ENCODE assay signal across 8 cellular contexts in the genomic region with DNA sequence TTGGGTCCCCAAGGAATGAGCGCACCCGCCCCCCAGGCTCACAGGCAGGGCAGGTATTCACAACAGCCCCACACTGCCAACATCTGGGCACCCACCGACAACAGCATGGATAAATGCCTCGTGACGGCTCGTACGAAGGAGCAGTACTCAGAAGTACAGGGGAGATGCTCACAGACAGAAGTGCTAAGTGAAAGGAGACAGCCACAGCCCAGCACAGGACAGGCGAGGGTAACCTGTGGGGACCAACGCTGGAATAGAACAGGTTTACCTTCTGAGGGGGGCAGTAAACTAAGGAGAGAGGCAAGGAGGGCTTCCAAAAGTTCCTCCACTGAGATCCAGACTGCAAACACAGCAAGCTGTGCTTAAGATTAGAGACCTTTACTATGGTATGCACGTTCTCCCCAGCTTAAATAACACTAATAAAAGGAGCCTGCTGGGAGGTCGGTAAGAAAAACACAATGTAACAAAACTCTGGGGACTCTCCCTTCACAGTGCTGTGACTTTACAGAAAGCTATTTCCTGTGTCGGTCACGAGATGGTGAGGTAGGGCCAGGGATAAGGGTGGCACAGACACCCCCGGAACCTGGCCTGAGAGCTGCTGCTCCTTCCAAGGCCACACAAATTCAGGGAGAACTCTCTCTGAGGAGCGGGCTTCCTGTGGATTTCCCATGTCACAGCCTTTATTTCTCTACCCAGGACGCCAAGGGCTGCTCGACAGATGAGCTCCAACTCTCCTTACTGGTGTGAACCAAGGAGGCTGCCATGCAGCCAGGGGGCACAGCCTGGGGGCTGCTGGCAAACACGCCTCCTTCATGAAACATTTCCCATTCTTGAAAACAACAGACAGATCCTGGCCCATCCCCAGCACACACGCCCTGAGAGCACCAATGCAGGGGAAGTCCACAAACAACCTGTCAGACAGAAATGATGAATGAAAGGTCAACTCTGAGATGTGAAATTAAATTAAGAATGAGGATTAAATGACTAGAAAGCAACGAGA. TPM values are rescaled to one million over a fixed set of nuclear protein-coding genes. Genes with fewer than 3 reads are reported as not detected.
A peak's percentile ranks its signal among the peaks of the same experiment; 100 is the strongest.
DNase-seq lines count a peak whose midpoint lies in the region; ATAC-seq, FAIRE-seq and TF ChIP-seq lines count a peak whose summit lies in the region.

No MANE protein-coding gene starts in this region.

- H3K9ac ChIP-seq in H1 (replicated peaks in 1 of 4; ENCODE audit: extremely low read depth in 1 of 4, low read depth in 3 of 4, low read length in 3 of 4), result no peak overlapping the region; a peak in 1 of 7 replicates

- H4K8ac ChIP-seq in H1 (ENCODE audit: extremely low read depth, insufficient read depth, low read length), result no peak overlapping the region; the same call in 1 of the 2 replicates

- H3K18ac ChIP-seq in H1 (ENCODE audit: extremely low read depth, low read length), result no peak overlapping the region

- TF ChIP-seq POLR2A in H1 (IDR thresholded peaks at IDR 0.05; ENCODE audit: control extremely low read depth in 1 of 2, low read depth in 2 of 2, low read length in 2 of 2), result no peak

- no peak overlapping the region for H2BK12ac ChIP-seq in H1 (ENCODE audit: low read depth, low read length)

- peaks cover 0 to 6% of the 10 kb centered on the region in 2 experiments; a peak in 2 of 4 replicates for H3K79me2 ChIP-seq in H1 (ENCODE audit: control insufficient read depth in 1 of 2, insufficient read depth in 2 of 2, low read length in 2 of 2)

- H4K5ac ChIP-seq in H1 (ENCODE audit: insufficient read length, low read depth, low read length), result no peak overlapping the region

- H2BK120ac ChIP-seq in H1 (replicated peaks; ENCODE audit: low read depth, low read length), result no peak overlapping the region

- H3K14ac ChIP-seq in H1 (ENCODE audit: insufficient read length), result no peak overlapping the region

- H3K56ac ChIP-seq in H1 (replicated peaks; ENCODE audit: insufficient read length, low read depth, low read length), result no peak overlapping the region

- intact Hi-C loops in pancreas (cut with DNase I), result no loop called here

- peak; percentile 44 for ATAC-seq in GM19438 (IDR thresholded peaks at IDR 0.05; ENCODE audit: low read depth, unreplicated experiment)
- ATAC-seq in HG03442 (IDR thresholded peaks at IDR 0.05; ENCODE audit: unreplicated experiment), result peak; percentile 44
- ATAC-seq in pancreas, result no peak

- no peaks in the 10 kb centered on the region; a peak in 2 of 7 replicates for H3K27me3 ChIP-seq in H1 (replicated peaks in 1 of 4; ENCODE audit: control insufficient read depth in 3 of 4, extremely low read depth in 1 of 4, insufficient read depth in 3 of 4, low read length in 3 of 4)
- H3K27me3 ChIP-seq in pancreas, result no peaks in the 10 kb centered on the region

- 55% methylated on average over 20 of the region's 20 CpGs; no CpG with 5 or more reads in 1 of the 2 experiments for WGBS in H1 (ENCODE audit: extremely low coverage in 1 of 2, insufficient coverage in 1 of 2, insufficient read length in 1 of 2, insufficient replicate concordance in 2 of 2, low coverage in 1 of 2, low lambda C conversion rate in 2 of 2, missing lambda C conversion rate in 1 of 2), 2 experiments
- WGBS in pancreas, 2 donors, result 85 to 86% methylated on average over 20 of the region's 20 CpGs

- H2BK15ac ChIP-seq in H1 (ENCODE audit: low read length), result no peak overlapping the region

- H3K79me1 ChIP-seq in H1 (ENCODE audit: low read depth, low read length), result peaks cover 4% of the 10 kb centered on the region; the same call in 1 of the 2 replicates

- H3K4me2 ChIP-seq in H1 (ENCODE audit: insufficient read depth in 1 of 2, low read depth in 2 of 2, low read length in 2 of 2), result peak overlapping the region; percentile 44 to 56

- H3K4me3 ChIP-seq in H1 (ENCODE audit: extremely low read depth in 1 of 4, insufficient read depth in 2 of 4, low read depth in 3 of 4, low read length in 4 of 4) (no peak overlapping the region; a peak in 1 of 8 replicates), pancreas (no peak overlapping the region)

- POLR2A ChIA-PET in H1 (lab: Charles Lee; ENCODE audit: partially characterized antibody), result interaction anchor here (1.0 to 1.7 kb wide), 3 partner anchors 9 to 27 kb away, joined by 3 to 6 read pairs (median 5); partner anchors contain the start of gene SLC15A4

- H2BK20ac ChIP-seq in H1 (ENCODE audit: low read length), result no peak overlapping the region

- H3K23ac ChIP-seq in H1 (ENCODE audit: insufficient read length), result no peak overlapping the region

- H3K27ac ChIP-seq in H1 (ENCODE audit: low read depth, low read length), result no peak overlapping the region
- no peak overlapping the region for H3K27ac ChIP-seq in pancreas

- CTCF ChIA-PET in H1 (lab: Charles Lee; ENCODE audit: partially characterized antibody), result interaction anchor here (1.5 to 5.7 kb wide), 6 partner anchors 10 to 37 kb away, joined by 3 to 23 read pairs (median 10); no protein-coding TSS in a partner anchor

- in situ Hi-C loops in ACHN (cut with HindIII; ENCODE audit: low pct_ligation_motif_present, low pct_unique_long_range_greater_than_20kb, low sequenced_read_pairs) (no loop called here), GM13976 (cut with MboI; ENCODE audit: low sequenced_read_pairs, unreplicated experiment) (no loop called here)

- no peak overlapping the region for H3K4ac ChIP-seq in H1 (replicated peaks; ENCODE audit: insufficient read length, low read depth, low read length)

- peak; percentile 97 for FAIRE-seq in H1 (lab: Jason Lieb, UNC)
- FAIRE-seq in pancreas (lab: Jason Lieb, UNC), result no peak

- H2BK5ac ChIP-seq in H1 (ENCODE audit: low read depth, low read length), result no peak overlapping the region

- no peaks in the 10 kb centered on the region for H3K9me3 ChIP-seq in H1 (ENCODE audit: insufficient read depth in 2 of 2, low read depth in 1 of 2, low read length in 1 of 2)
- no peaks in the 10 kb centered on the region for H3K9me3 ChIP-seq in pancreas

- DNase-seq in ACHN (peak; percentile 89), H1 (ENCODE audit: low read depth in 1 of 2, low spot score in 2 of 2) (peak in 1 of 2 experiments; percentile 50), GM13976 (ENCODE audit: low spot score) (no peak), pancreas (no peak), NCI-H1417 treated with DMSO at 0.1 percent for 48 hours (lab: John Stamatoyannopoulos, UW) (no peak), NCI-H1694 (lab: John Stamatoyannopoulos, UW) (no peak)

- H2AK5ac ChIP-seq in H1 (ENCODE audit: low read depth, low read length), result no peak overlapping the region

- H2AFZ ChIP-seq in H1 (ENCODE audit: low read length), result no peak overlapping the region

- no peak for TF ChIP-seq CTCF in H1 (IDR thresholded peaks at IDR 0.05; ENCODE audit: control extremely low read depth in 1 of 3, insufficient read depth in 1 of 3, low read depth in 1 of 3, low read length in 3 of 3)
- TF ChIP-seq CTCF in GM13976 (IDR thresholded peaks at IDR 0.05; ENCODE audit: borderline replicate concordance, control extremely low read depth, extremely low read depth, insufficient read depth, missing control alignments), result no peak
- TF ChIP-seq CTCF in pancreas (IDR thresholded peaks at IDR 0.05), result no peak

- peaks cover 11 to 67% (median 30%) of the 10 kb centered on the region in 4 experiments for H3K36me3 ChIP-seq in H1 (ENCODE audit: control insufficient read depth in 2 of 4, insufficient read depth in 4 of 4, low read length in 3 of 4)
- peaks cover 6 to 69% (median 9%) of the 10 kb centered on the region in 3 donors for H3K36me3 ChIP-seq in pancreas

- no peaks in the 10 kb centered on the region for H3K23me2 ChIP-seq in H1 (ENCODE audit: low read depth, low read length)

- no peak overlapping the region for H4K91ac ChIP-seq in H1 (replicated peaks; ENCODE audit: insufficient read length, low read length)

- H3K4me1 ChIP-seq in H1 (replicated peaks in 1 of 4; ENCODE audit: control insufficient read depth in 3 of 4, insufficient read depth in 4 of 4, low read length in 3 of 4) (peaks cover 7 to 14% (median 11%) of the 10 kb centered on the region in 4 experiments), pancreas (no peaks in the 10 kb centered on the region)

- TF ChIP-seq RAD21 in H1 (IDR thresholded peaks at IDR 0.05 in 1 of 2, conservative IDR thresholded peaks at IDR 0.05 in 1 of 2; ENCODE audit: low read depth in 2 of 2, low read length in 2 of 2), result peak; percentile 13 to 20; a peak in 2 of 4 replicates

- peaks cover 29 to 55% of the 10 kb centered on the region in 2 experiments for H4K20me1 ChIP-seq in H1 (replicated peaks in 1 of 2; ENCODE audit: control insufficient read depth in 1 of 2, insufficient read depth in 2 of 2, low read length in 2 of 2)

- TF ChIP-seq EP300 in H1 (IDR thresholded peaks at IDR 0.05; ENCODE audit: borderline replicate concordance in 1 of 2, low read depth in 2 of 2, low read length in 2 of 2), result peak in 1 of 2 experiments; percentile 65; a peak in 1 of 3 replicates

TF ChIP-seq in H1, 55 proteins besides CTCF, POLR2A, EP300 and RAD21 (continues in another document):
- TF ChIP-seq KDM5A (IDR thresholded peaks at IDR 0.05; ENCODE audit: low read length), result no peak
- TF ChIP-seq SIRT6 (IDR thresholded peaks at IDR 0.05; ENCODE audit: low read length), result no peak
- no peak for TF ChIP-seq CBX5 (IDR thresholded peaks at IDR 0.05; ENCODE audit: low read depth, low read length)

RNA-seq across cellular contexts. Expression of gene SLC15A4, which starts 26.3 kb away (rescaled TPM):
- total RNA-seq in H1 (2021; fragmentation: NEBNext Ultra II Directional; extraction: Animal tissue kit (Norgen Biotek cat#: 25700)), result 22.6 and 22.7 TPM in 2 replicates
- polyA plus RNA-seq in H1 (2011; rRNA removed) (21.1 and 26.6 TPM in 2 replicates), pancreas (10 to 100 TPM in 1 of 2 donors, 1 to 10 TPM in 1; 6.8 to 14.7 TPM)
- polyA plus RNA-seq in H1 (2011; cell fraction: cytosol; rRNA removed), result 25.3 TPM
- 30.8 TPM for polyA plus RNA-seq in H1 (2011; cell fraction: nucleus; rRNA removed)
- 16.9 to 23.4 TPM (median 18.9 TPM) in 4 replicates for polyA plus RNA-seq in H1 (2012, experiment 1 of 2)
- polyA plus RNA-seq in H1 (2012, experiment 2 of 2), result 7.4 TPM
- polyA plus RNA-seq in H1 (2013, experiment 1 of 2), result 23.1 TPM
- 23.8 TPM for polyA plus RNA-seq in H1 (2013, experiment 2 of 2)
- 47.2 and 56.1 TPM in 2 replicates for polyA minus RNA-seq in H1 (2011; rRNA and poly(A)+ RNA removed)
- 19.2 TPM for polyA minus RNA-seq in H1 (2011; cell fraction: cytosol; rRNA and poly(A)+ RNA removed)
- polyA minus RNA-seq in H1 (2011; cell fraction: nucleus; rRNA and poly(A)+ RNA removed), result 54.4 TPM
- 10 to 100 TPM in 4 of 6 donors, 1 to 10 TPM in 2; 8.8 to 14.5 (median 10.6) TPM for total RNA-seq in pancreas

RNA-seq across cellular contexts. Expression of gene GLT1D1, which starts 55.9 kb away (rescaled TPM):
- total RNA-seq in H1 (2021; fragmentation: NEBNext Ultra II Directional; extraction: Animal tissue kit (Norgen Biotek cat#: 25700)), result 3.6 and 4.1 TPM in 2 replicates
- polyA plus RNA-seq in H1 (2011; rRNA removed) (1.5 and 1.8 TPM in 2 replicates), pancreas (1 to 10 TPM in 1 of 2 donors, under 1 TPM in 1; 0.27 to 1.3 TPM)
- polyA plus RNA-seq in H1 (2011; cell fraction: cytosol; rRNA removed), result 2.2 TPM
- polyA plus RNA-seq in H1 (2011; cell fraction: nucleus; rRNA removed), result 1.6 TPM
- 3.0 to 4.0 TPM (median 3.2 TPM) in 4 replicates for polyA plus RNA-seq in H1 (2012, experiment 1 of 2)
- polyA plus RNA-seq in H1 (2012, experiment 2 of 2), result 1.6 TPM
- 2.3 TPM for polyA plus RNA-seq in H1 (2013, experiment 1 of 2)
- polyA plus RNA-seq in H1 (2013, experiment 2 of 2), result 2.2 TPM
- polyA minus RNA-seq in H1 (2011; rRNA and poly(A)+ RNA removed), result 1.8 and 2.3 TPM in 2 replicates
- polyA minus RNA-seq in H1 (2011; cell fraction: cytosol; rRNA and poly(A)+ RNA removed), result 1.4 TPM
- polyA minus RNA-seq in H1 (2011; cell fraction: nucleus; rRNA and poly(A)+ RNA removed), result 1.2 TPM
- under 1 TPM; 0.12 to 0.95 (median 0.26) TPM for total RNA-seq in pancreas

Comparison
In these comparisons a context has a peak if more than half of its experiments do, and no peak if none do; other contexts are left out.
1. ATAC-seq: peak in GM19438 (single experiment) and HG03442 (single experiment); none in pancreas (0 of 4).